8 cellular contexts compared by ENCODE assay signal in the genomic region with DNA sequence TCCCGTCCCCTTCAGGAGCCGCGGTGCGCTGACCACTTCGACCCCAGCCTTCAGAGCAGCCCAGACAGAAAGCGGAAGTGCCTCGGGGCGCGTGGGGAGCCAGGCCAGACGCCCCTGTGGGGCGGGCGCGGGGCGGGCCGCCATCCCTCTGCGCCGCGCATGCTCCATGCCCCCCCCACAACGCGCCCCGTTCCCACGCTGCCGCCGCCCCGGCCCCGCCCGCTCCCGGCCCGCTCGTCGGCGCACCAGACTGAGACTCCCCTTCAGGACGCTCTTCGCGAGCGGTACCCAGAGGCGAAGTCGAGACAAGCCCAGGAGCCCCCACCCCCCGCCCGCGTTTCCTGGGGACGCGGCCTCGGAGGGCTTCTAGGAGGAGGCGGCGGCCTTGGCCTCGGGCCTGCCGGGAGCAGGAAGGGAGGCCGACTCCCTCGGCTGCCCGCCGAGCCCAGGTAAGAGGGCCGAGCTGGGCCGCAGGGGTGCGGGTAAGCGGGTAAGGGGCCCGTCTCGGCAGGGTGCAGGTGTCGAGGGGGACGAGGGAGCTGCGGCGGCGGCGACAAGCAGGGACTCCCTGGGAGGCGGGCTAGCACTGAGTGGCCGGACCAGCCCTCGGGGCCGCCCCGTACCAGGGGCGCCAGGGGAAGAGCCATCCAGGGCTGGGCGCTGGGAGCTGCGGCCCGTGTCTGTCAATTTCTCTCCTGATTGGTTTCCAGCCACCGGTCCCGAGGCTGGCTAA. TPM values are rescaled to one million over a fixed set of nuclear protein-coding genes. Genes with fewer than 3 reads are reported as not detected.
DNase-seq lines count a peak whose midpoint lies in the region; ATAC-seq and TF ChIP-seq lines count a peak whose summit lies in the region.

A gene with protein sequence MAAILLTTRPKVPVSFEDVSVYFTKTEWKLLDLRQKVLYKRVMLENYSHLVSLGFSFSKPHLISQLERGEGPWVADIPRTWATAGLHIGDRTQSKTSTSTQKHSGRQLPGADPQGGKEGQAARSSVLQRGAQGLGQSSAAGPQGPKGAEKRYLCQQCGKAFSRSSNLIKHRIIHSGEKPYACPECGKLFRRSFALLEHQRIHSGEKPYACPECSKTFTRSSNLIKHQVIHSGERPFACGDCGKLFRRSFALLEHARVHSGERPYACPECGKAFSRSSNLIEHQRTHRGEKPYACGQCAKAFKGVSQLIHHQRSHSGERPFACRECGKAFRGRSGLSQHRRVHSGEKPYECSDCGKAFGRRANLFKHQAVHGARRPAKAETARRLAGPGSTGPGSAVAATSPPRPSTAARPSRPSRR (plus strand): TSS at position 218 of the 733 bp plus-strand sequence. CDS start 6,851 bp downstream, outside the sequence.

- no peaks in the 10 kb centered on the region for H3K27me3 Mint-ChIP-seq in activated naive CD8-positive, alpha-beta T cell treated with anti-CD3 and anti-CD28 coated beads for 36 hours

- H3K27ac Mint-ChIP-seq in activated naive CD8-positive, alpha-beta T cell treated with anti-CD3 and anti-CD28 coated beads for 36 hours = no peak within 1 kb of the TSS

- peak within 1 kb of the TSS; percentile 73 for H3K4me3 Mint-ChIP-seq in activated naive CD8-positive, alpha-beta T cell treated with anti-CD3 and anti-CD28 coated beads for 36 hours

- H3K36me3 Mint-ChIP-seq in activated naive CD8-positive, alpha-beta T cell treated with anti-CD3 and anti-CD28 coated beads for 36 hours = no peaks in the 10 kb centered on the region

- peak; percentile 76 for ATAC-seq in GM21390 (IDR thresholded peaks at IDR 0.05; ENCODE audit: unreplicated experiment)

- no peak for TF ChIP-seq CTCF in AG10803 (conservative IDR thresholded peaks at IDR 0.05; ENCODE audit: low read length)

- H3K9me3 ChIP-seq in iPS-18a (ENCODE audit: control insufficient read depth, low read depth, low read length) = peaks cover 4% of the 10 kb centered on the region

- H3K9ac ChIP-seq in iPS-18a (ENCODE audit: low read length) = no peak within 1 kb of the TSS

- H3K36me3 ChIP-seq in iPS-18a (ENCODE audit: control insufficient read depth, low read depth, low read length) = no peaks in the 10 kb centered on the region

- H3K9me3 Mint-ChIP-seq in activated naive CD8-positive, alpha-beta T cell treated with anti-CD3 and anti-CD28 coated beads for 36 hours = no peaks in the 10 kb centered on the region

- H3K27me3 ChIP-seq in iPS-18a (ENCODE audit: control insufficient read depth, insufficient read depth, low read length) = peaks cover 24% of the 10 kb centered on the region

- H3K27ac ChIP-seq in iPS-18a (ENCODE audit: low read length) = no peak within 1 kb of the TSS

- DNase-seq in AG10803 (ENCODE audit: low read depth) (peak; percentile 2), NOMO-1 treated with DMSO at 0.1 percent for 48 hours (lab: John Stamatoyannopoulos, UW; ENCODE audit: unreplicated experiment) (peak; percentile 20), NCI-H1092 treated with DMSO at 0.1 percent for 48 hours (lab: John Stamatoyannopoulos, UW) (no peak), hepatic stellate cell (ENCODE audit: low spot score) (no peak)
- peak; percentile 18 for DNase-seq in activated naive CD8-positive, alpha-beta T cell treated with anti-CD3 and anti-CD28 coated beads for 36 hours
- peak; percentile 42 for DNase-seq in stimulated activated CD4-positive, alpha-beta T cell treated with anti-CD3 and anti-CD28 coated beads, Interleukin-4, amount 100 ng/mL, for 1 hour

- H3K4me3 ChIP-seq in AG10803 (ENCODE audit: low read length) (peak within 1 kb of the TSS; percentile 46), iPS-18a (ENCODE audit: low read length) (peak within 1 kb of the TSS; percentile 42)

- H3K4me1 ChIP-seq in iPS-18a (ENCODE audit: control insufficient read depth, low read depth, low read length) = no peaks in the 10 kb centered on the region

- H3K4me1 Mint-ChIP-seq in activated naive CD8-positive, alpha-beta T cell treated with anti-CD3 and anti-CD28 coated beads for 36 hours = peaks cover 7% of the 10 kb centered on the region

RNA-seq across cellular contexts. Expression of the gene that starts here (rescaled TPM):
- total RNA-seq in activated naive CD8-positive, alpha-beta T cell treated with anti-CD3 and anti-CD28 coated beads for 36 hours = 1 to 10 TPM; 1.3 to 1.5 TPM

Comparison
In these comparisons a context has a peak if more than half of its experiments do, and no peak if none do; other contexts are left out.
1. DNase-seq: peak in AG10803 (single experiment), NOMO-1 treated with DMSO at 0.1 percent for 48 hours (single experiment), activated naive CD8-positive, alpha-beta T cell treated with anti-CD3 and anti-CD28 coated beads for 36 hours (single experiment) and stimulated activated CD4-positive, alpha-beta T cell treated with anti-CD3 and anti-CD28 coated beads, Interleukin-4, amount 100 ng/mL, for 1 hour (single experiment); none in NCI-H1092 treated with DMSO at 0.1 percent for 48 hours (single experiment) and hepatic stellate cell (single experiment).